In the genomic region with DNA sequence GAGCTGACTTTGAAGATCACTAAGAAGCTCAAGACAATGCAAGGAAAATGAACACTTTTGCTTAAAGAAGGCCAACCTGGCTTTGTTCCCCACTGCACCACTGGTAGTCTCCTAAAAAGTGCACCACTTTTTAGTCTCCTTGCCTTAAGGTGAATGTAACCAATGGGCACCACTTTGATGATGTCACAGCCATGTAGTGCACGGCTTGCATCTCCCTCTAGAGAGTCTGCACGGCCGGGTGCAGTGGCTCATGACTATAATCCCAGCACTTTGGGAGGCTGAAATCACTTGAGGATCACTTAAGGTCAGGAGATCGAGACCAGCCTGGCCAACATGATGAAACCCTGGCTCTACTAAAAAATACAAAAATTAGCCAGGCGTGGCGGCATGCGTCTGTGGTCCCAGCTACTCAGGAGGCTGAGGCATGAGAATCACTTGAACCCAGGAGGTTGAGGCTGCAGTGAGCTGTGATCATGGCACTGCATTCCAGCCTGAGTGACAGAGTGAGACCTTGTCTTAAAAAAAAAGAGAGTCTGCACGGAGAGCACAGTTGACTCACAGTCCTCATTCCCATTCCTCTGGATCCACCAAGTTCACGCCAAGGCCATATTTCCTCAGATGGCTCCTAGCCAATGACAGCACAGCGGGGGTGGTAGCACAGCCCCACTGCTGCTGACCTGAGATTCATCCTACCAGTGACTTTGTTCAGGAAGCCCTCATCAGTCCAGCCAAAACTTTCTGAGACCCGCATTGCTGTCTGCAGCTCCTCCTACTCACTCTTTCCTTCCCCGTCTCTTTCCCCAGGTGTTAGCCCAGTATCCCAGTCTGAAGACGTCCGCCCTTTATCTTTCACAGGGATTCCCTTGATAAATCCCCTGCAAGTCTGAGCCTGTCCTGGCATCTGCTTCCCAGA, we compare ENCODE assay signal across 1 cellular context.
TF ChIP-seq lines count a peak whose summit lies in the region.

No MANE protein-coding gene starts in this region.

TF ChIP-seq in A549, 52 proteins besides CTCF, POLR2A, EP300 and RAD21 (continued from another document):
- TF ChIP-seq CHD2 (IDR thresholded peaks at IDR 0.05; ENCODE audit: low read length, partially characterized antibody) (no peak), PBX3 (IDR thresholded peaks at IDR 0.05) (peak; percentile 67), EHF (CRISPR knock-in tag; IDR thresholded peaks at IDR 0.05) (peak; percentile 53; the same call in 1 of the 2 replicates), ZC3H11A (IDR thresholded peaks at IDR 0.05) (no peak), RARB (CRISPR knock-in tag; IDR thresholded peaks at IDR 0.05) (0 out of 2 replicates have a peak, but pooled peaks have one; percentile 43), KDM5A (IDR thresholded peaks at IDR 0.05) (no peak), TFCP2L1 (CRISPR knock-in tag; IDR thresholded peaks at IDR 0.05) (no peak), EHMT2 (IDR thresholded peaks at IDR 0.05; ENCODE audit: low read depth) (no peak), TP53 (CRISPR knock-in tag; IDR thresholded peaks at IDR 0.05) (no peak), ZSCAN20 (CRISPR knock-in tag; IDR thresholded peaks at IDR 0.05) (no peak; the same call in 1 of the 2 replicates), POLR2AphosphoS2 (conservative IDR thresholded peaks at IDR 0.05; ENCODE audit: low read length) (no peak), ESRRA (IDR thresholded peaks at IDR 0.05; ENCODE audit: borderline replicate concordance, low read length) (no peak), JUNB (IDR thresholded peaks at IDR 0.05) (peak; percentile 55), JUN (IDR thresholded peaks at IDR 0.05) (peak; percentile 76; a peak in 4 of 5 replicates), CHD4 (IDR thresholded peaks at IDR 0.05; ENCODE audit: borderline replicate concordance) (0 out of 2 replicates have a peak, but pooled peaks have one; percentile 52), NFE2L2 (conservative IDR thresholded peaks at IDR 0.05; ENCODE audit: low read length) (no peak), NPAS2 (CRISPR knock-in tag; IDR thresholded peaks at IDR 0.05; ENCODE audit: borderline replicate concordance) (no peak), BHLHE40 (IDR thresholded peaks at IDR 0.05; ENCODE audit: low read depth, low read length) (no peak), ZFP36 (IDR thresholded peaks at IDR 0.05; ENCODE audit: borderline replicate concordance, partially characterized antibody) (no peak), ZNF302 (CRISPR knock-in tag; IDR thresholded peaks at IDR 0.05) (no peak), MYC (IDR thresholded peaks at IDR 0.05; ENCODE audit: borderline replicate concordance, low read length) (no peak), KDM1A (IDR thresholded peaks at IDR 0.05; ENCODE audit: low read depth) (no peak), MAX (IDR thresholded peaks at IDR 0.05) (peak; percentile 89), FOXS1 (CRISPR knock-in tag; IDR thresholded peaks at IDR 0.05) (peak; percentile 62), HDAC2 (IDR thresholded peaks at IDR 0.05) (no peak), RFX5 (IDR thresholded peaks at IDR 0.05) (no peak), GATA3 (IDR thresholded peaks at IDR 0.05; ENCODE audit: borderline replicate concordance) (peak; percentile 94), HOXB5 (CRISPR knock-in tag; IDR thresholded peaks at IDR 0.05) (0 out of 2 replicates have a peak, but pooled peaks have one; percentile 39), NR3C1 (IDR thresholded peaks at IDR 0.05) (no peak), RNF2 (IDR thresholded peaks at IDR 0.05; ENCODE audit: borderline replicate concordance, low read depth) (no peak), SREBF2 (IDR thresholded peaks at IDR 0.05) (no peak)
- TF ChIP-seq, protein P1, sequence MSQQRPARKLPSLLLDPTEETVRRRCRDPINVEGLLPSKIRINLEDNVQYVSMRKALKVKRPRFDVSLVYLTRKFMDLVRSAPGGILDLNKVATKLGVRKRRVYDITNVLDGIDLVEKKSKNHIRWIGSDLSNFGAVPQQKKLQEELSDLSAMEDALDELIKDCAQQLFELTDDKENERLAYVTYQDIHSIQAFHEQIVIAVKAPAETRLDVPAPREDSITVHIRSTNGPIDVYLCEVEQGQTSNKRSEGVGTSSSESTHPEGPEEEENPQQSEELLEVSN (IDR thresholded peaks at IDR 0.05; ENCODE audit: borderline replicate concordance, low read depth), result no peak
- TF ChIP-seq, protein P2, sequence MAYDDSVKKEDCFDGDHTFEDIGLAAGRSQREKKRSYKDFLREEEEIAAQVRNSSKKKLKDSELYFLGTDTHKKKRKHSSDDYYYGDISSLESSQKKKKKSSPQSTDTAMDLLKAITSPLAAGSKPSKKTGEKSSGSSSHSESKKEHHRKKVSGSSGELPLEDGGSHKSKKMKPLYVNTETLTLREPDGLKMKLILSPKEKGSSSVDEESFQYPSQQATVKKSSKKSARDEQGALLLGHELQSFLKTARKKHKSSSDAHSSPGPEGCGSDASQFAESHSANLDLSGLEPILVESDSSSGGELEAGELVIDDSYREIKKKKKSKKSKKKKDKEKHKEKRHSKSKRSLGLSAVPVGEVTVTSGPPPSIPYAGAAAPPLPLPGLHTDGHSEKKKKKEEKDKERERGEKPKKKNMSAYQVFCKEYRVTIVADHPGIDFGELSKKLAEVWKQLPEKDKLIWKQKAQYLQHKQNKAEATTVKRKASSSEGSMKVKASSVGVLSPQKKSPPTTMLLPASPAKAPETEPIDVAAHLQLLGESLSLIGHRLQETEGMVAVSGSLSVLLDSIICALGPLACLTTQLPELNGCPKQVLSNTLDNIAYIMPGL (CRISPR knock-in tag; IDR thresholded peaks at IDR 0.05; ENCODE audit: borderline replicate concordance), result no peak
- TF ChIP-seq, protein P3, sequence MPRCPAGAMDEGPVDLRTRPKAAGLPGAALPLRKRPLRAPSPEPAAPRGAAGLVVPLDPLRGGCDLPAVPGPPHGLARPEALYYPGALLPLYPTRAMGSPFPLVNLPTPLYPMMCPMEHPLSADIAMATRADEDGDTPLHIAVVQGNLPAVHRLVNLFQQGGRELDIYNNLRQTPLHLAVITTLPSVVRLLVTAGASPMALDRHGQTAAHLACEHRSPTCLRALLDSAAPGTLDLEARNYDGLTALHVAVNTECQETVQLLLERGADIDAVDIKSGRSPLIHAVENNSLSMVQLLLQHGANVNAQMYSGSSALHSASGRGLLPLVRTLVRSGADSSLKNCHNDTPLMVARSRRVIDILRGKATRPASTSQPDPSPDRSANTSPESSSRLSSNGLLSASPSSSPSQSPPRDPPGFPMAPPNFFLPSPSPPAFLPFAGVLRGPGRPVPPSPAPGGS (IDR thresholded peaks at IDR 0.05), result no peak
- TF ChIP-seq, protein P4, sequence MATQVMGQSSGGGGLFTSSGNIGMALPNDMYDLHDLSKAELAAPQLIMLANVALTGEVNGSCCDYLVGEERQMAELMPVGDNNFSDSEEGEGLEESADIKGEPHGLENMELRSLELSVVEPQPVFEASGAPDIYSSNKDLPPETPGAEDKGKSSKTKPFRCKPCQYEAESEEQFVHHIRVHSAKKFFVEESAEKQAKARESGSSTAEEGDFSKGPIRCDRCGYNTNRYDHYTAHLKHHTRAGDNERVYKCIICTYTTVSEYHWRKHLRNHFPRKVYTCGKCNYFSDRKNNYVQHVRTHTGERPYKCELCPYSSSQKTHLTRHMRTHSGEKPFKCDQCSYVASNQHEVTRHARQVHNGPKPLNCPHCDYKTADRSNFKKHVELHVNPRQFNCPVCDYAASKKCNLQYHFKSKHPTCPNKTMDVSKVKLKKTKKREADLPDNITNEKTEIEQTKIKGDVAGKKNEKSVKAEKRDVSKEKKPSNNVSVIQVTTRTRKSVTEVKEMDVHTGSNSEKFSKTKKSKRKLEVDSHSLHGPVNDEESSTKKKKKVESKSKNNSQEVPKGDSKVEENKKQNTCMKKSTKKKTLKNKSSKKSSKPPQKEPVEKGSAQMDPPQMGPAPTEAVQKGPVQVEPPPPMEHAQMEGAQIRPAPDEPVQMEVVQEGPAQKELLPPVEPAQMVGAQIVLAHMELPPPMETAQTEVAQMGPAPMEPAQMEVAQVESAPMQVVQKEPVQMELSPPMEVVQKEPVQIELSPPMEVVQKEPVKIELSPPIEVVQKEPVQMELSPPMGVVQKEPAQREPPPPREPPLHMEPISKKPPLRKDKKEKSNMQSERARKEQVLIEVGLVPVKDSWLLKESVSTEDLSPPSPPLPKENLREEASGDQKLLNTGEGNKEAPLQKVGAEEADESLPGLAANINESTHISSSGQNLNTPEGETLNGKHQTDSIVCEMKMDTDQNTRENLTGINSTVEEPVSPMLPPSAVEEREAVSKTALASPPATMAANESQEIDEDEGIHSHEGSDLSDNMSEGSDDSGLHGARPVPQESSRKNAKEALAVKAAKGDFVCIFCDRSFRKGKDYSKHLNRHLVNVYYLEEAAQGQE (IDR thresholded peaks at IDR 0.05), result no peak
